1 cellular context compared by ENCODE assay signal in genomic region chr10:96124230-96125141, GRCh38.
TF ChIP-seq lines count a peak whose summit lies in the region.

No MANE protein-coding gene starts in this region.

TF ChIP-seq in HepG2, 621 proteins besides CTCF, POLR2A, EP300 and RAD21 (continued from another document):
- TF ChIP-seq ZNF576 (CRISPR knock-in tag; IDR thresholded peaks at IDR 0.05): no peak
- TF ChIP-seq ZNF317 (CRISPR knock-in tag; IDR thresholded peaks at IDR 0.05): no peak
- peak; percentile 61 for TF ChIP-seq HDAC1 (CRISPR knock-in tag; IDR thresholded peaks at IDR 0.05)
- no peak for TF ChIP-seq ZNF382 (CRISPR knock-in tag; IDR thresholded peaks at IDR 0.05; ENCODE audit: borderline replicate concordance)
- no peak for TF ChIP-seq SMARCE1 (IDR thresholded peaks at IDR 0.05; ENCODE audit: borderline replicate concordance)
- peak; percentile 59; the same call in 1 of the 2 replicates for TF ChIP-seq FOXK1 (CRISPR knock-in tag; IDR thresholded peaks at IDR 0.05; ENCODE audit: borderline replicate concordance, low read depth)
- no peak for TF ChIP-seq MTF2 (CRISPR knock-in tag; IDR thresholded peaks at IDR 0.05; ENCODE audit: borderline replicate concordance)
- no peak for TF ChIP-seq PLRG1 (conservative IDR thresholded peaks at IDR 0.05)
- TF ChIP-seq ZNF644 (CRISPR knock-in tag; IDR thresholded peaks at IDR 0.05; ENCODE audit: low read depth): 0 out of 2 replicates have a peak, but pooled peaks have one; percentile 32
- peak; percentile 43; the same call in 1 of the 2 replicates for TF ChIP-seq ZBTB38 (CRISPR knock-in tag; IDR thresholded peaks at IDR 0.05)
- no peak; the same call in 1 of the 2 replicates for TF ChIP-seq RFXAP (CRISPR knock-in tag; IDR thresholded peaks at IDR 0.05; ENCODE audit: borderline replicate concordance)
- 0 out of 2 replicates have a peak, but pooled peaks have one; percentile 49 for TF ChIP-seq TOPORS (CRISPR knock-in tag; IDR thresholded peaks at IDR 0.05)
- TF ChIP-seq MIXL1 (CRISPR knock-in tag; IDR thresholded peaks at IDR 0.05): no peak
- TF ChIP-seq ZFP62 (CRISPR knock-in tag; IDR thresholded peaks at IDR 0.05): no peak
- TF ChIP-seq CBX2 (IDR thresholded peaks at IDR 0.05; ENCODE audit: low read depth, low read length): no peak
- TF ChIP-seq CBX2 (CRISPR knock-in tag; IDR thresholded peaks at IDR 0.05; ENCODE audit: low read depth): no peak
- TF ChIP-seq ZNF235 (CRISPR knock-in tag; IDR thresholded peaks at IDR 0.05; ENCODE audit: borderline replicate concordance): no peak
- no peak for TF ChIP-seq RARA (CRISPR knock-in tag; IDR thresholded peaks at IDR 0.05)
- TF ChIP-seq PREB (CRISPR knock-in tag; IDR thresholded peaks at IDR 0.05): no peak
- TF ChIP-seq ZBTB26 (CRISPR knock-in tag; IDR thresholded peaks at IDR 0.05; ENCODE audit: borderline replicate concordance): no peak
- no peak for TF ChIP-seq MTF1 (CRISPR knock-in tag; IDR thresholded peaks at IDR 0.05)
- no peak for TF ChIP-seq ZBTB10 (CRISPR knock-in tag; IDR thresholded peaks at IDR 0.05; ENCODE audit: borderline replicate concordance)
- 0 out of 2 replicates have a peak, but pooled peaks have one; percentile 20 for TF ChIP-seq ZBTB20 (CRISPR knock-in tag; IDR thresholded peaks at IDR 0.05; ENCODE audit: borderline replicate concordance, low read depth)
- TF ChIP-seq LBX2 (CRISPR knock-in tag; IDR thresholded peaks at IDR 0.05; ENCODE audit: borderline replicate concordance): no peak
- 0 out of 2 replicates have a peak, but pooled peaks have one; percentile 23 for TF ChIP-seq ZNF556 (CRISPR knock-in tag; IDR thresholded peaks at IDR 0.05; ENCODE audit: borderline replicate concordance)
- no peak for TF ChIP-seq ZEB1 (IDR thresholded peaks at IDR 0.05; ENCODE audit: insufficient replicate concordance, low read depth)
- TF ChIP-seq NFYC (CRISPR knock-in tag; IDR thresholded peaks at IDR 0.05): no peak
- no peak for TF ChIP-seq ZNF160 (CRISPR knock-in tag; IDR thresholded peaks at IDR 0.05)
- no peak for TF ChIP-seq HMGA1 (CRISPR knock-in tag; conservative IDR thresholded peaks at IDR 0.05)
- TF ChIP-seq ZNF180 (CRISPR knock-in tag; IDR thresholded peaks at IDR 0.05; ENCODE audit: borderline replicate concordance, low read depth): no peak
- TF ChIP-seq KDM4B (CRISPR knock-in tag; IDR thresholded peaks at IDR 0.05): no peak
- no peak for TF ChIP-seq SIX4 (CRISPR knock-in tag; IDR thresholded peaks at IDR 0.05)
- TF ChIP-seq ZMYM2 (CRISPR knock-in tag; IDR thresholded peaks at IDR 0.05): no peak; the same call in 1 of the 2 replicates
- peak; percentile 20 for TF ChIP-seq HDAC2 (CRISPR knock-in tag; IDR thresholded peaks at IDR 0.05)
- no peak for TF ChIP-seq ZNF446 (CRISPR knock-in tag; IDR thresholded peaks at IDR 0.05)
- TF ChIP-seq TERF1 (CRISPR knock-in tag; IDR thresholded peaks at IDR 0.05): no peak
- no peak for TF ChIP-seq MNT (IDR thresholded peaks at IDR 0.05)
- TF ChIP-seq EEA1 (CRISPR knock-in tag; IDR thresholded peaks at IDR 0.05; ENCODE audit: borderline replicate concordance): no peak
- 0 out of 2 replicates have a peak, but pooled peaks have one; percentile 35 for TF ChIP-seq ZHX2 (IDR thresholded peaks at IDR 0.05; ENCODE audit: low read depth)
- no peak for TF ChIP-seq ZHX2 (CRISPR knock-in tag; IDR thresholded peaks at IDR 0.05; ENCODE audit: borderline replicate concordance)
- no peak for TF ChIP-seq ZNF678 (CRISPR knock-in tag; IDR thresholded peaks at IDR 0.05)
- TF ChIP-seq ZNF574 (CRISPR knock-in tag; IDR thresholded peaks at IDR 0.05): peak; percentile 45; the same call in 1 of the 2 replicates
- TF ChIP-seq NCOA1 (CRISPR knock-in tag; IDR thresholded peaks at IDR 0.05): no peak
- TF ChIP-seq ZBTB7A (CRISPR knock-in tag; IDR thresholded peaks at IDR 0.05): no peak
- TF ChIP-seq ZFP36 (IDR thresholded peaks at IDR 0.05; ENCODE audit: borderline replicate concordance, low read depth, low read length, partially characterized antibody): no peak
- TF ChIP-seq ELF3 (CRISPR knock-in tag; IDR thresholded peaks at IDR 0.05): no peak
